In the genomic region with DNA sequence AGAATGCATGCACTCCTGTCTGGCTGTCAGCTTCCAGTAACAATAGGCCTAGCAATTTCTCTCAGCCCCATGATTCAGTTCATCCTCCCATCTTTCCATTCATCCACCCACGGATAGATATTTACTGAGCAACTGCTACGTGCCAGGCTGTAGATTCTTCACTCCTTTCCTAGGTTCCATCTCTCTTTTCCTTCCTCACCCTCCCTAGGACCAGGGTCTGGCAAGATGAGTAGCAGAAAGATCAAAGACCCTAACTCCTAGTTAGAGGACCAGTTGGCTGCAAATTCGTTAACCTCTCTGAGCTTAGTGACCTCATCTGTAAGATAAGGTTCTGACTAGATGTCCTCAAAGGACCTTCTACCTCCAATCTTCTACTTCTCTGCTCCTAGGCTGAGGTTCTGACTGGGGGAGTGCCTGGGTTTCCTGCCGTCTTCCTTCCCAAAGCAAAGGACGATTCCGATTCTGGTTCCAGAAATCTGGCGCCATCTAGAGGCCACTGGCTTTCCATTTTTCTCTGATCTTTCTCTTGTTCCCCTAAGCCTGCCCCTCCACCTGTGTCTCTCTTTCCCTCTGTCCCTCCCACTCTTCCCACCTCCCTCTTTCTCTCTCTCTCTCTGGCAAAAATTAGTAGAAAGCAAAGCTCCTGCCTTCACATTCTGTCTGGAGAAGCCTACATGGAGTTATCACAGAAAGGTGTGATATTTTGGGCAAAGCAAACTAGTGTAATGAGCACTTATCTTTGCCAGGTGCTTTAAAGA, we compare ENCODE assay signal across 8 cellular contexts. TPM values are rescaled to one million over a fixed set of nuclear protein-coding genes. Genes with fewer than 3 reads are reported as not detected.
A peak's percentile ranks its signal among the peaks of the same experiment; 100 is the strongest.
DNase-seq lines count a peak whose midpoint lies in the region; ATAC-seq, FAIRE-seq and TF ChIP-seq lines count a peak whose summit lies in the region.

No MANE protein-coding gene starts in this region.

- H3K4me3 Mint-ChIP-seq in activated T-helper 1 cell treated with anti-CD3 and anti-CD28 coated beads, Interleukin-12 subunit alpha, Interleukin-12 subunit beta, Interleukin-2, Interleukin-4 antibody, amounts not matched to agents 30 ng/mL and 10 ng/mL and 1 ng/mL, durations not matched to agents 14 hours and 24 hours and 36 hours, result no peak overlapping the region

- in situ Hi-C loops in KBM-7 (cut with MboI; ENCODE audit: low pct_unique_long_range_greater_than_20kb, low sequenced_read_pairs), result no loop called here

- no peak overlapping the region for H3K4me3 ChIP-seq in testis

- no peaks in the 10 kb centered on the region for H3K9me3 ChIP-seq in testis

- TF ChIP-seq POLR2A in testis (IDR thresholded peaks at IDR 0.05), result no peak

- intact Hi-C loops in activated T-helper 1 cell treated with anti-CD3 and anti-CD28 coated beads, Interleukin-12 subunit alpha, Interleukin-12 subunit beta, Interleukin-2, Interleukin-4 antibody, amounts not matched to agents 30 ng/mL and 10 ng/mL and 1 ng/mL, durations not matched to agents 14 hours and 24 hours and 36 hours (cut with micrococcal nuclease), result loop anchor here (1.0 kb wide), 5 partner anchors 121 to 298 kb away; no protein-coding TSS in a partner anchor
- intact Hi-C loops in testis (cut with DNase I; ENCODE audit: low total_unique reads), result loop anchor here (5.0 kb wide), 1 partner anchor 207 kb away; no protein-coding TSS in a partner anchor

- no peaks in the 10 kb centered on the region for H3K4me1 ChIP-seq in testis

- H3K27me3 Mint-ChIP-seq in activated T-helper 1 cell treated with anti-CD3 and anti-CD28 coated beads, Interleukin-12 subunit alpha, Interleukin-12 subunit beta, Interleukin-2, Interleukin-4 antibody, amounts not matched to agents 30 ng/mL and 10 ng/mL and 1 ng/mL, durations not matched to agents 14 hours and 24 hours and 36 hours (ENCODE audit: insufficient read depth), result no peaks in the 10 kb centered on the region

- H3K9me3 Mint-ChIP-seq in activated T-helper 1 cell treated with anti-CD3 and anti-CD28 coated beads, Interleukin-12 subunit alpha, Interleukin-12 subunit beta, Interleukin-2, Interleukin-4 antibody, amounts not matched to agents 30 ng/mL and 10 ng/mL and 1 ng/mL, durations not matched to agents 14 hours and 24 hours and 36 hours, result no peaks in the 10 kb centered on the region

- H3K36me3 ChIP-seq in testis (ENCODE audit: low read depth, missing control alignments), result no peaks in the 10 kb centered on the region

- peak; percentile 40 for DNase-seq in D721Med (ENCODE audit: insufficient read length, low spot score)
- DNase-seq in KBM-7, result peak; percentile 89
- peak; percentile 62 for DNase-seq in RKO (ENCODE audit: low spot score)
- DNase-seq in activated T-helper 1 cell treated with anti-CD3 and anti-CD28 coated beads, Interleukin-12 subunit alpha, Interleukin-12 subunit beta, Interleukin-2, Interleukin-4 antibody, amounts not matched to agents 30 ng/mL and 10 ng/mL and 1 ng/mL, durations not matched to agents 14 hours and 24 hours and 36 hours (ENCODE audit: low spot score), result peak; percentile 49
- peak; percentile 51 for DNase-seq in fibroblast of the conjunctiva (ENCODE audit: low read depth)
- peak; percentile 61 for DNase-seq in occipital lobe (lab: John Stamatoyannopoulos, UW)
- DNase-seq in testis, result peak; percentile 88

- no peak for FAIRE-seq in D721Med (lab: Jason Lieb, UNC)

- H3K27me3 ChIP-seq in testis, result no peaks in the 10 kb centered on the region

- H3K36me3 Mint-ChIP-seq in activated T-helper 1 cell treated with anti-CD3 and anti-CD28 coated beads, Interleukin-12 subunit alpha, Interleukin-12 subunit beta, Interleukin-2, Interleukin-4 antibody, amounts not matched to agents 30 ng/mL and 10 ng/mL and 1 ng/mL, durations not matched to agents 14 hours and 24 hours and 36 hours (ENCODE audit: low read depth), result no peaks in the 10 kb centered on the region

- peaks cover 9% of the 10 kb centered on the region for H3K4me1 Mint-ChIP-seq in activated T-helper 1 cell treated with anti-CD3 and anti-CD28 coated beads, Interleukin-12 subunit alpha, Interleukin-12 subunit beta, Interleukin-2, Interleukin-4 antibody, amounts not matched to agents 30 ng/mL and 10 ng/mL and 1 ng/mL, durations not matched to agents 14 hours and 24 hours and 36 hours (ENCODE audit: low read depth)

- no peak for ATAC-seq in GM21515 (IDR thresholded peaks at IDR 0.05; ENCODE audit: unreplicated experiment)

- H3K27ac Mint-ChIP-seq in activated T-helper 1 cell treated with anti-CD3 and anti-CD28 coated beads, Interleukin-12 subunit alpha, Interleukin-12 subunit beta, Interleukin-2, Interleukin-4 antibody, amounts not matched to agents 30 ng/mL and 10 ng/mL and 1 ng/mL, durations not matched to agents 14 hours and 24 hours and 36 hours, result no peak overlapping the region

- WGBS in testis, 2 donors, result 25 to 36% methylated on average over 6 to 7 of the region's 7 CpGs

- no peak overlapping the region for H3K27ac ChIP-seq in testis

- TF ChIP-seq CTCF in D721Med (IDR thresholded peaks at IDR 0.05; ENCODE audit: insufficient read depth, missing control alignments), result peak; percentile 82
- TF ChIP-seq CTCF in testis (IDR thresholded peaks at IDR 0.05), result peak; percentile 48 to 75 (median 74)

RNA-seq across cellular contexts. Expression of gene TBATA, which starts 26.2 kb away (rescaled TPM):
- not detected in 2 replicates for total RNA-seq in activated T-helper 1 cell treated with anti-CD3 and anti-CD28 coated beads, Interleukin-12 subunit alpha, Interleukin-12 subunit beta, Interleukin-2, Interleukin-4 antibody, amounts not matched to agents 30 ng/mL and 10 ng/mL and 1 ng/mL, durations not matched to agents 14 hours and 24 hours and 36 hours
- total RNA-seq in occipital lobe (not detected), testis (10 to 100 TPM in 1 of 2 donors, 1 to 10 TPM in 1; 8.4 to 19.1 TPM)
- 34.6 TPM for polyA plus RNA-seq in testis (ENCODE audit: insufficient read depth, low read depth, low replicate concordance)

RNA-seq across cellular contexts. Expression of gene SGPL1, which starts 56.8 kb away (rescaled TPM):
- 72.9 and 79.0 TPM in 2 replicates for total RNA-seq in activated T-helper 1 cell treated with anti-CD3 and anti-CD28 coated beads, Interleukin-12 subunit alpha, Interleukin-12 subunit beta, Interleukin-2, Interleukin-4 antibody, amounts not matched to agents 30 ng/mL and 10 ng/mL and 1 ng/mL, durations not matched to agents 14 hours and 24 hours and 36 hours
- total RNA-seq in occipital lobe, result 42.6 TPM
- total RNA-seq in testis, result 10 to 100 TPM; 64.2 to 70.1 TPM
- 38.5 TPM for polyA plus RNA-seq in testis (ENCODE audit: insufficient read depth, low read depth, low replicate concordance)
